11 cellular contexts compared by ENCODE assay signal in the genomic region with DNA sequence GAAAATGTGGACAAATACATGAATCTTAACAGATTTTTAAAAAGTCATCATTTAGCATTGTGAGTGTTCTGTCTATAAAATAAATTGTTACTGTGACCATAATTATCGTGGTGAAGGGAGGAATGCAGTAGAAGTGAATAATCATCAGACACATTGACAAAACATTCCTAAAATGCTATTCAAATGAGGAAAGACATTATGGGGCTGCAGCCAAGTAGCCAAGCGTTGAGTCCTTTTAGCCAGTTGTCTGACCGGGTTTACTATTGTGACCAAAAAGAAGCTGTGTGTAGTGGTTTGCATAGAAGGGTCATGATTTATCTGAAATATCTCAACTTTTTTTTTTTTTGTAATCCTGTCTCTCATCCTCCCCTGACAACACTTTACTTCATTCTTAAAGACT. TPM values are rescaled to one million over a fixed set of nuclear protein-coding genes. Genes with fewer than 3 reads are reported as not detected.
DNase-seq lines count a peak whose midpoint lies in the region; ATAC-seq and TF ChIP-seq lines count a peak whose summit lies in the region.
"Had no signal": no experiment of that assay in that cellular context is flagged by ENCODE, and none has a peak within 500 bp of the region (broad histone marks: within the 10 kb centered on the region; RNA-seq: fewer than 3 reads in every experiment).

No MANE protein-coding gene starts in this region.

- intact Hi-C loops in naive thymus-derived CD4-positive, alpha-beta T cell (cut with micrococcal nuclease) = no loop called here

- no peak overlapping the region for H3K27ac Mint-ChIP-seq in naive thymus-derived CD4-positive, alpha-beta T cell
- H3K27ac Mint-ChIP-seq: stimulated activated naive B cell treated with anti-CD40 and anti-IgM and Interleukin-4, amounts not matched to agents 10 μg/mL and 1 μg/mL and 100 μg/mL, for 72 hours had no signal

- H3K79me2 ChIP-seq in smooth muscle cell (ENCODE audit: low read depth) = peaks cover 92% of the 10 kb centered on the region

- H3F3A ChIP-seq in smooth muscle cell (ENCODE audit: low read depth) = no peaks in the 10 kb centered on the region

- CTCF ChIA-PET in naive thymus-derived CD4-positive, alpha-beta T cell (lab: Charles Lee) = no interaction called here

- DNase-seq in HCEC 1CT = peak; percentile 83
- peak; percentile 86 for DNase-seq in astrocyte of the spinal cord (ENCODE audit: low read depth, low spot score)
- DNase-seq in smooth muscle cell (lab: John Stamatoyannopoulos, UW; ENCODE audit: unreplicated experiment) = no peak
- no peak for DNase-seq in naive thymus-derived CD4-positive, alpha-beta T cell
- DNase-seq in KG1 (lab: John Stamatoyannopoulos, UW) = no peak
- DNase-seq: NCI-H187; stimulated activated naive B cell treated with anti-CD40 and anti-IgM and Interleukin-4, amounts not matched to agents 10 μg/mL and 1 μg/mL and 100 μg/mL, for 72 hours had no signal

- WGBS in smooth muscle cell (ENCODE audit: low lambda C conversion rate) = 3% methylated on average over 3 of the region's 3 CpGs

- H3K9ac ChIP-seq in iPS-20b (ENCODE audit: low read depth, low read length) = peak overlapping the region; percentile 58; the same call in 1 of the 2 replicates
- H3K9ac ChIP-seq in smooth muscle cell (ENCODE audit: low read depth) = no peak overlapping the region

- H3K4me2 ChIP-seq in smooth muscle cell = peak overlapping the region; percentile 63

- no peak overlapping the region for H2AFZ ChIP-seq in smooth muscle cell (ENCODE audit: low read depth)

- H3K4me1 ChIP-seq in iPS-20b (ENCODE audit: insufficient read depth, low read length) (peaks cover 48% of the 10 kb centered on the region), smooth muscle cell (ENCODE audit: low read depth) (peaks cover 22% of the 10 kb centered on the region)
- no peaks in the 10 kb centered on the region for H3K4me1 ChIP-seq in naive thymus-derived CD4-positive, alpha-beta T cell (ENCODE audit: control insufficient read depth in 2 of 2, insufficient read depth in 2 of 2, low read length in 2 of 2)

- H3K4me3 ChIP-seq in astrocyte of the spinal cord (ENCODE audit: low read depth, low read length) = no peak overlapping the region
- peak overlapping the region; percentile 53 for H3K4me3 ChIP-seq in iPS-20b (ENCODE audit: low read length)
- no peak overlapping the region for H3K4me3 ChIP-seq in smooth muscle cell
- no peak overlapping the region for H3K4me3 ChIP-seq in naive thymus-derived CD4-positive, alpha-beta T cell (ENCODE audit: low read length)

- no peaks in the 10 kb centered on the region for H3K36me3 Mint-ChIP-seq in naive thymus-derived CD4-positive, alpha-beta T cell
- H3K36me3 Mint-ChIP-seq: stimulated activated naive B cell treated with anti-CD40 and anti-IgM and Interleukin-4, amounts not matched to agents 10 μg/mL and 1 μg/mL and 100 μg/mL, for 72 hours had no signal

- TF ChIP-seq CTCF in astrocyte of the spinal cord (IDR thresholded peaks at IDR 0.05; ENCODE audit: low read depth, low read length) (no peak), smooth muscle cell (IDR thresholded peaks at IDR 0.05; ENCODE audit: borderline replicate concordance, insufficient read depth, poor library complexity, severe bottlenecking) (no peak)

- in situ Hi-C loops in astrocyte of the spinal cord (cut with HindIII; ENCODE audit: low sequenced_read_pairs) = no loop called here

- no peak overlapping the region for H3K4me3 Mint-ChIP-seq in naive thymus-derived CD4-positive, alpha-beta T cell
- H3K4me3 Mint-ChIP-seq: central memory CD8-positive, alpha-beta T cell; stimulated activated naive B cell treated with anti-CD40 and anti-IgM and Interleukin-4, amounts not matched to agents 10 μg/mL and 1 μg/mL and 100 μg/mL, for 72 hours had no signal

- peaks cover 0 to 2% (median 0%) of the 10 kb centered on the region in 11 donors for H3K9me3 Mint-ChIP-seq in naive thymus-derived CD4-positive, alpha-beta T cell
- H3K9me3 Mint-ChIP-seq: central memory CD8-positive, alpha-beta T cell; stimulated activated naive B cell treated with anti-CD40 and anti-IgM and Interleukin-4, amounts not matched to agents 10 μg/mL and 1 μg/mL and 100 μg/mL, for 72 hours had no signal

- POLR2A ChIA-PET in naive thymus-derived CD4-positive, alpha-beta T cell (lab: Charles Lee) = no interaction called here

- H3K9me3 ChIP-seq in iPS-20b (ENCODE audit: insufficient read depth, low read depth, low read length) = no peaks in the 10 kb centered on the region
- no peaks in the 10 kb centered on the region for H3K9me3 ChIP-seq in smooth muscle cell (replicated peaks; ENCODE audit: low read depth)
- H3K9me3 ChIP-seq in naive thymus-derived CD4-positive, alpha-beta T cell (ENCODE audit: control insufficient read depth in 2 of 3, low read length in 3 of 3) = no peaks in the 10 kb centered on the region

- peaks cover 65% of the 10 kb centered on the region for H4K20me1 ChIP-seq in smooth muscle cell (ENCODE audit: low read depth)

- H3K27me3 ChIP-seq in iPS-20b (ENCODE audit: insufficient read depth, low read length) = no peaks in the 10 kb centered on the region
- H3K27me3 ChIP-seq in smooth muscle cell (ENCODE audit: low read depth) = no peaks in the 10 kb centered on the region
- H3K27me3 ChIP-seq in naive thymus-derived CD4-positive, alpha-beta T cell (ENCODE audit: control insufficient read depth in 2 of 2, insufficient read depth in 2 of 2, low read length in 2 of 2) = no peaks in the 10 kb centered on the region

- H3K27ac ChIP-seq in iPS-20b (ENCODE audit: low read length) = peak overlapping the region; percentile 77
- H3K27ac ChIP-seq in smooth muscle cell (ENCODE audit: low read depth) = peak overlapping the region; percentile 47
- H3K27ac ChIP-seq in naive thymus-derived CD4-positive, alpha-beta T cell (ENCODE audit: low read depth, low read length) = no peak overlapping the region

- H3K27me3 Mint-ChIP-seq in naive thymus-derived CD4-positive, alpha-beta T cell = peaks cover 0 to 12% (median 3%) of the 10 kb centered on the region in 5 donors

- peaks cover 0 to 21% (median 6%) of the 10 kb centered on the region in 7 donors for H3K4me1 Mint-ChIP-seq in naive thymus-derived CD4-positive, alpha-beta T cell
- H3K4me1 Mint-ChIP-seq: central memory CD8-positive, alpha-beta T cell; stimulated activated naive B cell treated with anti-CD40 and anti-IgM and Interleukin-4, amounts not matched to agents 10 μg/mL and 1 μg/mL and 100 μg/mL, for 72 hours had no signal

- ATAC-seq in GM18867 (IDR thresholded peaks at IDR 0.05; ENCODE audit: unreplicated experiment) = no peak
- no peak for ATAC-seq in naive thymus-derived CD4-positive, alpha-beta T cell
- ATAC-seq in GM21723 (IDR thresholded peaks at IDR 0.05; ENCODE audit: unreplicated experiment) = no peak
- ATAC-seq: stimulated activated naive B cell treated with anti-CD40 and anti-IgM and Interleukin-4, amounts not matched to agents 10 μg/mL and 1 μg/mL and 100 μg/mL, for 72 hours had no signal

- H3K36me3 ChIP-seq in iPS-20b (ENCODE audit: insufficient read depth, low read depth, low read length) (no peaks in the 10 kb centered on the region), smooth muscle cell (ENCODE audit: low read depth) (no peaks in the 10 kb centered on the region)
- H3K36me3 ChIP-seq in naive thymus-derived CD4-positive, alpha-beta T cell (ENCODE audit: control insufficient read depth in 2 of 3, insufficient read depth in 3 of 3, low read length in 3 of 3) = no peaks in the 10 kb centered on the region

RNA-seq across cellular contexts. Expression of a gene that starts 19.5 kb away (rescaled TPM):
- 13.5 and 18.1 TPM in 2 replicates for total RNA-seq in smooth muscle cell
- 11.2 TPM in 2 replicates for polyA plus RNA-seq in smooth muscle cell
- total RNA-seq in naive thymus-derived CD4-positive, alpha-beta T cell = 10 to 100 TPM in 3 of 5 experiments, 1 to 10 TPM in 1, under 1 TPM in 1; 0.07 to 13.8 (median 10.9) TPM
- polyA plus RNA-seq in naive thymus-derived CD4-positive, alpha-beta T cell = 1 to 10 TPM; 1.8 to 1.9 TPM

Comparison
In these comparisons a context has a peak if more than half of its experiments do, and no peak if none do; other contexts are left out.
1. DNase-seq: peak in HCEC 1CT (single experiment) and astrocyte of the spinal cord (single experiment); none in smooth muscle cell (single experiment), naive thymus-derived CD4-positive, alpha-beta T cell (0 of 9) and KG1 (single experiment).